ENCODE assay signal across 8 cellular contexts in genomic region chr3:172750368-172751187, GRCh38. TPM values are rescaled to one million over a fixed set of nuclear protein-coding genes. Genes with fewer than 3 reads are reported as not detected.
A peak's percentile ranks its signal among the peaks of the same experiment; 100 is the strongest.
DNase-seq lines count a peak whose midpoint lies in the region; ATAC-seq, FAIRE-seq and TF ChIP-seq lines count a peak whose summit lies in the region.

Gene ECT2, plus strand, starts transcription at chr3:172750726. Its CDS starts 3,805 bp downstream, at chr3:172754531.

- H3K27ac ChIP-seq in cardiac muscle cell = peak within 1 kb of the TSS; percentile 86
- H3K27ac ChIP-seq in parathyroid adenoma = peak within 1 kb of the TSS; percentile 67
- peak within 1 kb of the TSS; percentile 73 to 87 (median 84) for H3K27ac ChIP-seq in transverse colon

- H3K27me3 ChIP-seq in adipocyte (replicated peaks; ENCODE audit: control insufficient read depth, insufficient read depth, low read length) (no peaks in the 10 kb centered on the region), cardiac muscle cell (no peaks in the 10 kb centered on the region), parathyroid adenoma (ENCODE audit: control insufficient read depth, insufficient read depth, low read length) (no peaks in the 10 kb centered on the region), transverse colon (no peaks in the 10 kb centered on the region)

- no peaks in the 10 kb centered on the region for H3K9me3 ChIP-seq in adipocyte (ENCODE audit: control insufficient read depth, low read length)
- H3K9me3 ChIP-seq in cardiac muscle cell (ENCODE audit: low read depth) = no peaks in the 10 kb centered on the region
- H3K9me3 ChIP-seq in parathyroid adenoma (ENCODE audit: control insufficient read depth, low read length) = no peaks in the 10 kb centered on the region
- no peaks in the 10 kb centered on the region for H3K9me3 ChIP-seq in transverse colon

- peak; percentile 97 for FAIRE-seq in GM12891 (lab: Jason Lieb, UNC)

- DNase-seq in GM12891 (ENCODE audit: insufficient read length, low spot score) = peak; percentile 79
- DNase-seq in NCI-H1436 (lab: John Stamatoyannopoulos, UW) = peak; percentile 100
- DNase-seq in T follicular helper cell (ENCODE audit: low read depth) = peak; percentile 97
- DNase-seq in adipocyte (ENCODE audit: low read depth) = peak; percentile 100
- DNase-seq in cardiac muscle cell (ENCODE audit: low read depth in 1 of 2, low spot score in 1 of 2) = peak; percentile 100
- DNase-seq in transverse colon = peak; percentile 99

- peak; percentile 20 for TF ChIP-seq EP300 in transverse colon (IDR thresholded peaks at IDR 0.05; ENCODE audit: low read depth)

- TF ChIP-seq CTCF in cardiac muscle cell (IDR thresholded peaks at IDR 0.05; ENCODE audit: low read depth, low read length) = peak; percentile 75
- peak; percentile 85 for TF ChIP-seq CTCF in parathyroid adenoma (IDR thresholded peaks at IDR 0.05)
- peak; percentile 58 to 88 (median 72) for TF ChIP-seq CTCF in transverse colon (IDR thresholded peaks at IDR 0.05)

- TF ChIP-seq POLR2A in GM12891 (IDR thresholded peaks at IDR 0.05; ENCODE audit: low read depth, low read length) (peak; percentile 69), transverse colon (IDR thresholded peaks at IDR 0.05) (peak; percentile 27)

- H3K4me3 ChIP-seq in adipocyte (ENCODE audit: low read length) = peak within 1 kb of the TSS; percentile 98
- peak within 1 kb of the TSS; percentile 73 for H3K4me3 ChIP-seq in cardiac muscle cell
- H3K4me3 ChIP-seq in parathyroid adenoma (ENCODE audit: low read depth, low read length) = peak within 1 kb of the TSS; percentile 78
- H3K4me3 ChIP-seq in transverse colon = peak within 1 kb of the TSS; percentile 74 to 100 (median 81)

- WGBS in transverse colon (ENCODE audit: low coverage in 1 of 2), 2 donors = 1% methylated on average over 50 of the region's 50 CpGs; no CpG with 5 or more reads in 1 of the 2 donors

- peak within 1 kb of the TSS; percentile 100 for H3K4me2 ChIP-seq in parathyroid adenoma (ENCODE audit: low read length)

- peaks cover 19% of the 10 kb centered on the region for H3K4me1 ChIP-seq in adipocyte (ENCODE audit: control insufficient read depth, insufficient read depth, low read length)
- peaks cover 6% of the 10 kb centered on the region for H3K4me1 ChIP-seq in cardiac muscle cell (ENCODE audit: low read depth)
- H3K4me1 ChIP-seq in parathyroid adenoma = no peaks in the 10 kb centered on the region
- peaks cover 3 to 25% (median 10%) of the 10 kb centered on the region in 4 donors for H3K4me1 ChIP-seq in transverse colon

- H3K9ac ChIP-seq in adipocyte (ENCODE audit: low read length) = peak within 1 kb of the TSS; percentile 96
- no peak within 1 kb of the TSS for H3K9ac ChIP-seq in parathyroid adenoma

- intact Hi-C loops in transverse colon (cut with DNase I; ENCODE audit: low total_unique reads) = no loop called here

- peak; percentile 99 for ATAC-seq in HG02840 (IDR thresholded peaks at IDR 0.05; ENCODE audit: low FRiP score, unreplicated experiment)

- in situ Hi-C loops in transverse colon (cut with MboI; ENCODE audit: low pct_ligation_motif_present in 1 of 4, low pct_unique_long_range_greater_than_20kb in 1 of 4, low sequenced_read_pairs in 3 of 4) = no loop called here

- no peaks in the 10 kb centered on the region for H3K79me2 ChIP-seq in parathyroid adenoma

- H3K36me3 ChIP-seq in adipocyte (ENCODE audit: control insufficient read depth, insufficient read depth, low read length, severe bottlenecking) = no peaks in the 10 kb centered on the region
- H3K36me3 ChIP-seq in cardiac muscle cell = no peaks in the 10 kb centered on the region
- no peaks in the 10 kb centered on the region for H3K36me3 ChIP-seq in parathyroid adenoma (ENCODE audit: control insufficient read depth, insufficient read depth, low read length)
- peaks cover 0 to 3% (median 0%) of the 10 kb centered on the region in 4 donors for H3K36me3 ChIP-seq in transverse colon

- peak within 1 kb of the TSS; percentile 89 for H2AFZ ChIP-seq in parathyroid adenoma

TF ChIP-seq in GM12891, 5 proteins besides CTCF, POLR2A, EP300 and RAD21:
- peak; percentile 67; the same call in 1 of the 2 replicates for TF ChIP-seq POLR2AphosphoS5 (IDR thresholded peaks at IDR 0.05; ENCODE audit: low read depth, low read length)
- peak; percentile 63; the same call in 1 of the 2 replicates for TF ChIP-seq POU2F2 (IDR thresholded peaks at IDR 0.05; ENCODE audit: low read depth, low read length)
- peak; percentile 71; the same call in 1 of the 2 replicates for TF ChIP-seq TAF1 (IDR thresholded peaks at IDR 0.05; ENCODE audit: low read depth, low read length)
- 0 out of 2 replicates have a peak, but pooled peaks have one; percentile 3 for TF ChIP-seq SPI1 (IDR thresholded peaks at IDR 0.05; ENCODE audit: low read depth, low read length)
- no peak for TF ChIP-seq PAX5 (IDR thresholded peaks at IDR 0.05; ENCODE audit: insufficient read depth, low read length, severe bottlenecking)

RNA-seq across cellular contexts. Expression of gene ECT2, which starts in this region (rescaled TPM):
- polyA plus RNA-seq in GM12891 (2012; ENCODE audit: low read depth, missing spikeins) = 9.2 TPM
- total RNA-seq in cardiac muscle cell (6.8 and 39.1 TPM in 2 replicates), transverse colon (10 to 100 TPM in 3 of 4 donors, 1 to 10 TPM in 1; 4.1 to 23.3 (median 13.2) TPM)
- polyA plus RNA-seq in cardiac muscle cell = 7.8 and 39.5 TPM in 2 replicates

Comparison
In these comparisons a context has a peak if more than half of its experiments do, and no peak if none do; other contexts are left out.
1. Peak in every context shown above with its lines: DNase-seq, ATAC-seq, H3K4me3 ChIP-seq and H3K27ac ChIP-seq.